11 cellular contexts compared by ENCODE assay signal in the genomic region with DNA sequence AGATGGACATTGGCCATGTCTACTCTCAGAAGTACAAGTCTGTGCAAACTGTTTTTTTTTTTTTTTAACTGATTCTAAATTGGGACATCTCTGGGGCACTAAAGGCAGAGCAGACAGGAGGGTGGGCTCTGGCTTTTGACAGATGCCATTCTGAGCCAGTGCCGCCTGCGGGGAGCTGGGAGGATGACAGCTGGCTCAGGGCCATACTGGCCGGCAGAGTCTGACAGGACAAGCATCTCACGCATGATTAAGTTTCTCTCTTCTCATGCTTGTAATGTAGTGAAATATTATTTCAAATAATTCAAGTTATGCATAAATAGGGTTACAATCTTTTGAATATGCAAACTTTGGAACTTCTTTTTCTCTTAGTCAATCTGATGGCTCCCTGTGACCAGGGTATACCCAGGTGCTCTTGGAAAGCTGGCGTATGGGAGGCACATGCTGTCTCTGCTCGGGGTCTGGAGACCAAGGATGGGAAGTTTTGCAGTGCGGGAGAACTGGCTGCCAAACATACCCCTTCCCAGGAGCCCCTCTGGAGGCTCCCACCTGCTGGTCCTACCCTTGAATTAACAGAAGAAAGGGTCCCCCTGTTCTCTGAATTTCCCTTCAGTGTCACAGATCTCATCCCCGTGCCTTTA. TPM values are rescaled to one million over a fixed set of nuclear protein-coding genes. Genes with fewer than 3 reads are reported as not detected.
DNase-seq lines count a peak whose midpoint lies in the region; ATAC-seq, FAIRE-seq and TF ChIP-seq lines count a peak whose summit lies in the region.
"Had no signal": no experiment of that assay in that cellular context is flagged by ENCODE, and none has a peak within 500 bp of the region (broad histone marks: within the 10 kb centered on the region; RNA-seq: fewer than 3 reads in every experiment).

No MANE protein-coding gene starts in this region.

- no peak overlapping the region for H3K4me3 Mint-ChIP-seq in neural progenitor cell
- H3K4me3 Mint-ChIP-seq: activated naive CD8-positive, alpha-beta T cell treated with anti-CD3 and anti-CD28 coated beads, Interleukin-2, amount 10 ng/mL, durations not matched to agents 7 days and 5 days had no signal

- no peak overlapping the region for H3K9ac ChIP-seq in neural progenitor cell

- H3K27ac ChIP-seq in neural progenitor cell = no peak overlapping the region

- peaks cover 18% of the 10 kb centered on the region for H3K36me3 Mint-ChIP-seq in neural progenitor cell

- no peaks in the 10 kb centered on the region for H3K36me3 ChIP-seq in neural progenitor cell

- no peak for FAIRE-seq in GM12891 (lab: Jason Lieb, UNC)
- FAIRE-seq: A204.1 had no signal

- no peak for TF ChIP-seq POLR2A in GM12891 (IDR thresholded peaks at IDR 0.05; ENCODE audit: low read depth, low read length)

- H3K4me3 ChIP-seq in neural progenitor cell = no peak overlapping the region

- no peak for TF ChIP-seq CTCF in neural progenitor cell (IDR thresholded peaks at IDR 0.05)

- H3K27me3 Mint-ChIP-seq in neural progenitor cell (ENCODE audit: insufficient read depth, low read depth) = peaks cover 5% of the 10 kb centered on the region
- H3K27me3 Mint-ChIP-seq: activated naive CD8-positive, alpha-beta T cell treated with anti-CD3 and anti-CD28 coated beads, Interleukin-2, amount 10 ng/mL, durations not matched to agents 7 days and 5 days had no signal

- peaks cover 45% of the 10 kb centered on the region for H3F3A ChIP-seq in neural progenitor cell (ENCODE audit: low read depth)

- ATAC-seq in GM19452 (IDR thresholded peaks at IDR 0.05; ENCODE audit: unreplicated experiment) = no peak

- H3K4me1 ChIP-seq in neural progenitor cell = peaks cover 27% of the 10 kb centered on the region

- peaks cover 53% of the 10 kb centered on the region for H3K4me1 Mint-ChIP-seq in neural progenitor cell

- H2AFZ ChIP-seq in neural progenitor cell (replicated peaks) = no peak overlapping the region

- peaks cover 100% of the 10 kb centered on the region for H3K79me2 ChIP-seq in neural progenitor cell (ENCODE audit: low read depth)

- H3K9me3 ChIP-seq in neural progenitor cell (ENCODE audit: low read depth) = no peaks in the 10 kb centered on the region

- peak; percentile 21 for DNase-seq in DMS79 treated with DMSO at 0.1 percent for 48 hours (lab: John Stamatoyannopoulos, UW)
- DNase-seq in DMS79 (lab: John Stamatoyannopoulos, UW) = no peak
- peak; percentile 60 for DNase-seq in NAMALWA (ENCODE audit: low spot score)
- DNase-seq in cerebellar cortex (ENCODE audit: low spot score) = peak; percentile 39
- DNase-seq in neural progenitor cell (ENCODE audit: low spot score) = no peak
- no peak for DNase-seq in NCI-H2081 treated with DMSO at 0.1 percent for 48 hours (lab: John Stamatoyannopoulos, UW)
- DNase-seq in GM12891 (ENCODE audit: insufficient read length, low spot score) = no peak
- DNase-seq: activated naive CD8-positive, alpha-beta T cell treated with anti-CD3 and anti-CD28 coated beads, Interleukin-2, amount 10 ng/mL, durations not matched to agents 7 days and 5 days; stimulated activated CD4-positive, alpha-beta T cell treated with anti-CD3 and anti-CD28 coated beads, Interleukin-4, amount 100 ng/mL, for 1 hour had no signal

- H3K27me3 ChIP-seq in neural progenitor cell = no peaks in the 10 kb centered on the region

- H3K27ac Mint-ChIP-seq in neural progenitor cell = peak overlapping the region; percentile 69
- H3K27ac Mint-ChIP-seq: activated naive CD8-positive, alpha-beta T cell treated with anti-CD3 and anti-CD28 coated beads, Interleukin-2, amount 10 ng/mL, durations not matched to agents 7 days and 5 days had no signal

- no peaks in the 10 kb centered on the region for H3K9me3 Mint-ChIP-seq in neural progenitor cell
- H3K9me3 Mint-ChIP-seq: activated naive CD8-positive, alpha-beta T cell treated with anti-CD3 and anti-CD28 coated beads, Interleukin-2, amount 10 ng/mL, durations not matched to agents 7 days and 5 days had no signal

- peaks cover 100% of the 10 kb centered on the region for H4K20me1 ChIP-seq in neural progenitor cell (ENCODE audit: low read depth)

- no peak overlapping the region for H3K4me2 ChIP-seq in neural progenitor cell

TF ChIP-seq in GM12891, 5 proteins besides CTCF, POLR2A, EP300 and RAD21:
- TF ChIP-seq POU2F2 (IDR thresholded peaks at IDR 0.05; ENCODE audit: low read depth, low read length) (no peak), SPI1 (IDR thresholded peaks at IDR 0.05; ENCODE audit: low read depth, low read length) (no peak), TAF1 (IDR thresholded peaks at IDR 0.05; ENCODE audit: low read depth, low read length) (no peak), POLR2AphosphoS5 (IDR thresholded peaks at IDR 0.05; ENCODE audit: low read depth, low read length) (no peak), PAX5 (IDR thresholded peaks at IDR 0.05; ENCODE audit: insufficient read depth, low read length, severe bottlenecking) (no peak)

RNA-seq across cellular contexts. Expression of a gene that starts 7.6 kb away (rescaled TPM):
- 56.6 and 102 TPM in 2 replicates for total RNA-seq in neural progenitor cell (ENCODE audit: low replicate concordance)
- polyA plus RNA-seq in GM12891 (2012; ENCODE audit: low read depth, missing spikeins) = 35.1 TPM

RNA-seq across cellular contexts. Expression of a gene that starts 27.7 kb away (rescaled TPM):
- total RNA-seq in neural progenitor cell (ENCODE audit: low replicate concordance) = 8.5 and 10.8 TPM in 2 replicates
- polyA plus RNA-seq in GM12891 (2012; ENCODE audit: low read depth, missing spikeins) = 3.0 TPM

RNA-seq across cellular contexts. Expression of a gene that starts 35.1 kb away (rescaled TPM):
- total RNA-seq in neural progenitor cell (ENCODE audit: low replicate concordance) = 0.77 and 1.3 TPM in 2 replicates
- polyA plus RNA-seq in GM12891 (2012; ENCODE audit: low read depth, missing spikeins) = 0.09 TPM

RNA-seq across cellular contexts. Expression of a gene that starts 52.0 kb away (rescaled TPM):
- 0.22 and 0.51 TPM in 2 replicates for total RNA-seq in neural progenitor cell (ENCODE audit: low replicate concordance)
- polyA plus RNA-seq in GM12891 (2012; ENCODE audit: low read depth, missing spikeins) = 18.8 TPM

Comparison
In these comparisons a context has a peak if more than half of its experiments do, and no peak if none do; other contexts are left out.
1. DNase-seq: peak in DMS79 treated with DMSO at 0.1 percent for 48 hours (single experiment), NAMALWA (single experiment) and cerebellar cortex (single experiment); none in DMS79 (single experiment), neural progenitor cell (single experiment), NCI-H2081 treated with DMSO at 0.1 percent for 48 hours (single experiment) and GM12891 (single experiment).